Comparison of ENCODE assay signal across 2 cellular contexts in genomic region chr7:66236713-66237303, GRCh38.
TF ChIP-seq lines count a peak whose summit lies in the region.

No MANE protein-coding gene starts in this region.

TF ChIP-seq in GM23338, 12 proteins besides CTCF, POLR2A, EP300 and RAD21:
- TF ChIP-seq JUNB (IDR thresholded peaks at IDR 0.05; ENCODE audit: unreplicated experiment) (no peak), ZNF462 (CRISPR knock-in tag; IDR thresholded peaks at IDR 0.05) (no peak), EZH2 (IDR thresholded peaks at IDR 0.05; ENCODE audit: low read depth, unreplicated experiment) (no peak), ZNF331 (CRISPR knock-in tag; IDR thresholded peaks at IDR 0.05; ENCODE audit: low read depth) (no peak), ZNF114 (CRISPR knock-in tag; IDR thresholded peaks at IDR 0.05) (no peak), POLR2AphosphoS5 (IDR thresholded peaks at IDR 0.05; ENCODE audit: low read depth) (no peak), CREB1 (CRISPR knock-in tag; IDR thresholded peaks at IDR 0.05; ENCODE audit: low read depth) (no peak), STAT1 (IDR thresholded peaks at IDR 0.05; ENCODE audit: unreplicated experiment) (no peak), EZH2phosphoT487 (IDR thresholded peaks at IDR 0.05; ENCODE audit: unreplicated experiment) (no peak), NANOG (IDR thresholded peaks at IDR 0.05; ENCODE audit: borderline replicate concordance) (no peak)
- TF ChIP-seq, protein P1, sequence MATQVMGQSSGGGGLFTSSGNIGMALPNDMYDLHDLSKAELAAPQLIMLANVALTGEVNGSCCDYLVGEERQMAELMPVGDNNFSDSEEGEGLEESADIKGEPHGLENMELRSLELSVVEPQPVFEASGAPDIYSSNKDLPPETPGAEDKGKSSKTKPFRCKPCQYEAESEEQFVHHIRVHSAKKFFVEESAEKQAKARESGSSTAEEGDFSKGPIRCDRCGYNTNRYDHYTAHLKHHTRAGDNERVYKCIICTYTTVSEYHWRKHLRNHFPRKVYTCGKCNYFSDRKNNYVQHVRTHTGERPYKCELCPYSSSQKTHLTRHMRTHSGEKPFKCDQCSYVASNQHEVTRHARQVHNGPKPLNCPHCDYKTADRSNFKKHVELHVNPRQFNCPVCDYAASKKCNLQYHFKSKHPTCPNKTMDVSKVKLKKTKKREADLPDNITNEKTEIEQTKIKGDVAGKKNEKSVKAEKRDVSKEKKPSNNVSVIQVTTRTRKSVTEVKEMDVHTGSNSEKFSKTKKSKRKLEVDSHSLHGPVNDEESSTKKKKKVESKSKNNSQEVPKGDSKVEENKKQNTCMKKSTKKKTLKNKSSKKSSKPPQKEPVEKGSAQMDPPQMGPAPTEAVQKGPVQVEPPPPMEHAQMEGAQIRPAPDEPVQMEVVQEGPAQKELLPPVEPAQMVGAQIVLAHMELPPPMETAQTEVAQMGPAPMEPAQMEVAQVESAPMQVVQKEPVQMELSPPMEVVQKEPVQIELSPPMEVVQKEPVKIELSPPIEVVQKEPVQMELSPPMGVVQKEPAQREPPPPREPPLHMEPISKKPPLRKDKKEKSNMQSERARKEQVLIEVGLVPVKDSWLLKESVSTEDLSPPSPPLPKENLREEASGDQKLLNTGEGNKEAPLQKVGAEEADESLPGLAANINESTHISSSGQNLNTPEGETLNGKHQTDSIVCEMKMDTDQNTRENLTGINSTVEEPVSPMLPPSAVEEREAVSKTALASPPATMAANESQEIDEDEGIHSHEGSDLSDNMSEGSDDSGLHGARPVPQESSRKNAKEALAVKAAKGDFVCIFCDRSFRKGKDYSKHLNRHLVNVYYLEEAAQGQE (IDR thresholded peaks at IDR 0.05; ENCODE audit: unreplicated experiment) = no peak
- TF ChIP-seq, protein P2, sequence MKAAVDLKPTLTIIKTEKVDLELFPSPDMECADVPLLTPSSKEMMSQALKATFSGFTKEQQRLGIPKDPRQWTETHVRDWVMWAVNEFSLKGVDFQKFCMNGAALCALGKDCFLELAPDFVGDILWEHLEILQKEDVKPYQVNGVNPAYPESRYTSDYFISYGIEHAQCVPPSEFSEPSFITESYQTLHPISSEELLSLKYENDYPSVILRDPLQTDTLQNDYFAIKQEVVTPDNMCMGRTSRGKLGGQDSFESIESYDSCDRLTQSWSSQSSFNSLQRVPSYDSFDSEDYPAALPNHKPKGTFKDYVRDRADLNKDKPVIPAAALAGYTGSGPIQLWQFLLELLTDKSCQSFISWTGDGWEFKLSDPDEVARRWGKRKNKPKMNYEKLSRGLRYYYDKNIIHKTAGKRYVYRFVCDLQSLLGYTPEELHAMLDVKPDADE (IDR thresholded peaks at IDR 0.05) = no peak

TF ChIP-seq in H1, 55 proteins besides CTCF, POLR2A, EP300 and RAD21:
- TF ChIP-seq GTF2F1 (IDR thresholded peaks at IDR 0.05; ENCODE audit: borderline replicate concordance, low read depth, low read length) (no peak), CHD2 (IDR thresholded peaks at IDR 0.05; ENCODE audit: low read length) (no peak), TAF1 (IDR thresholded peaks at IDR 0.05; ENCODE audit: low read depth, low read length) (no peak)
